Comparison of ENCODE assay signal across 9 cellular contexts in genomic region chr17:2602597-2603017, GRCh38. TPM values are rescaled to one million over a fixed set of nuclear protein-coding genes. Genes with fewer than 3 reads are reported as not detected.
DNase-seq lines count a peak whose midpoint lies in the region; ATAC-seq and TF ChIP-seq lines count a peak whose summit lies in the region.
"Had no signal": no experiment of that assay in that cellular context is flagged by ENCODE, and none has a peak within 500 bp of the region (broad histone marks: within the 10 kb centered on the region; RNA-seq: fewer than 3 reads in every experiment).

No MANE protein-coding gene starts in this region.

- H3K9ac ChIP-seq in colonic mucosa (ENCODE audit: low read depth in 2 of 2, low read length in 2 of 2) (no peak overlapping the region), GM23248 (no peak overlapping the region), SK-N-SH (no peak overlapping the region)

- H4K20me1 ChIP-seq in GM23248 (ENCODE audit: insufficient read depth), result peaks cover 67% of the 10 kb centered on the region
- peaks cover 99% of the 10 kb centered on the region for H4K20me1 ChIP-seq in SK-N-SH (ENCODE audit: insufficient read depth)

- H3K36me3 ChIP-seq in colonic mucosa, result no peaks in the 10 kb centered on the region
- H3K36me3 ChIP-seq in GM23248 (ENCODE audit: low read depth), result no peaks in the 10 kb centered on the region
- H3K36me3 ChIP-seq in SK-N-SH (replicated peaks in 1 of 2; ENCODE audit: control insufficient read depth in 1 of 2, insufficient read depth in 2 of 2, low read length in 1 of 2), result no peaks in the 10 kb centered on the region

- H3K9me3 ChIP-seq in colonic mucosa (no peaks in the 10 kb centered on the region), GM23248 (ENCODE audit: low read depth) (no peaks in the 10 kb centered on the region), SK-N-SH (no peaks in the 10 kb centered on the region)
- H3K9me3 ChIP-seq: MG63 had no signal

- peaks cover 29% of the 10 kb centered on the region for H3K4me1 Mint-ChIP-seq in progenitor cell of endocrine pancreas (ENCODE audit: low read depth)

- H3K4me1 ChIP-seq in colonic mucosa (peaks cover 11% of the 10 kb centered on the region), GM23248 (ENCODE audit: insufficient read depth) (peaks cover 25% of the 10 kb centered on the region), SK-N-SH (ENCODE audit: control insufficient read depth in 1 of 2, insufficient read depth in 2 of 2, low read depth in 1 of 2, low read length in 1 of 2) (peaks cover 0 to 9% of the 10 kb centered on the region in 2 experiments; a peak in 1 of 4 replicates)

- 75 to 77% methylated on average over 6 of the region's 6 CpGs for WGBS in GM23248 (ENCODE audit: low coverage in 1 of 2, low lambda C conversion rate in 2 of 2, missing lambda C conversion rate in 2 of 2), 2 experiments
- WGBS in SK-N-SH (ENCODE audit: low lambda C conversion rate), result 65% methylated on average over 6 of the region's 6 CpGs

- intact Hi-C loops in colonic mucosa (cut with DNase I), result loop anchor here (10.0 kb wide), 1 partner anchor 62 kb away; no protein-coding TSS in a partner anchor

- no peak for DNase-seq in activated CD4-positive, CD25-positive, alpha-beta regulatory T cell treated with anti-CD3 and anti-CD28 coated beads, Interleukin-2, amount 50 U/mL, for 72 hours
- DNase-seq in NCI-H345 (lab: John Stamatoyannopoulos, UW) (peak; percentile 31), colonic mucosa (no peak), progenitor cell of endocrine pancreas (ENCODE audit: low spot score, unreplicated experiment) (no peak), GM23248 (no peak), NCI-H146 (lab: John Stamatoyannopoulos, UW) (no peak), SK-N-SH (no peak)
- DNase-seq: MG63 had no signal

- peak overlapping the region; percentile 5 for H3K27ac ChIP-seq in colonic mucosa
- no peak overlapping the region for H3K27ac ChIP-seq in GM23248
- no peak overlapping the region for H3K27ac ChIP-seq in SK-N-SH (ENCODE audit: low read depth in 2 of 2, low read length in 1 of 2)

- CTCF ChIA-PET in SK-N-SH (lab: Yijun Ruan, JAX), result no interaction called here

- in situ Hi-C loops in GM23248 (cut with MboI), result no loop called here

- H3K27me3 Mint-ChIP-seq in progenitor cell of endocrine pancreas, result no peaks in the 10 kb centered on the region

- H3K79me2 ChIP-seq in GM23248 (ENCODE audit: insufficient read depth), result peaks cover 100% of the 10 kb centered on the region
- peaks cover 100% of the 10 kb centered on the region for H3K79me2 ChIP-seq in SK-N-SH (ENCODE audit: insufficient read depth)

- H3K9me2 ChIP-seq in GM23248 (ENCODE audit: insufficient read depth), result no peaks in the 10 kb centered on the region
- H3K9me2 ChIP-seq in SK-N-SH, result no peaks in the 10 kb centered on the region

- peak overlapping the region; percentile 6 for H3K27ac Mint-ChIP-seq in progenitor cell of endocrine pancreas

- H3K4me3 Mint-ChIP-seq in progenitor cell of endocrine pancreas (ENCODE audit: low read depth), result no peak overlapping the region

- peaks cover 20% of the 10 kb centered on the region for H3F3A ChIP-seq in GM23248 (ENCODE audit: insufficient read depth)
- peaks cover 21% of the 10 kb centered on the region for H3F3A ChIP-seq in SK-N-SH (replicated peaks; ENCODE audit: insufficient read depth)

- ATAC-seq in activated CD4-positive, CD25-positive, alpha-beta regulatory T cell treated with anti-CD3 and anti-CD28 coated beads, Interleukin-2, amount 50 U/mL, for 24 hours, result peak; percentile 58 to 60

- H2AFZ ChIP-seq in GM23248 (no peak overlapping the region), SK-N-SH (ENCODE audit: low read depth) (no peak overlapping the region)

- POLR2A ChIA-PET in SK-N-SH (lab: Yijun Ruan, JAX), result no interaction called here

- no peak for TF ChIP-seq CTCF in colonic mucosa (IDR thresholded peaks at IDR 0.05)
- no peak for TF ChIP-seq CTCF in progenitor cell of endocrine pancreas (IDR thresholded peaks at IDR 0.05; ENCODE audit: unreplicated experiment)
- TF ChIP-seq CTCF in SK-N-SH (IDR thresholded peaks at IDR 0.05), result no peak

- no peak for TF ChIP-seq RAD21 in SK-N-SH (IDR thresholded peaks at IDR 0.05; ENCODE audit: low read length)

- no peak for TF ChIP-seq EP300 in SK-N-SH (IDR thresholded peaks at IDR 0.05; ENCODE audit: borderline replicate concordance in 1 of 2, low read depth in 1 of 2, low read length in 1 of 2)

- H3K36me3 Mint-ChIP-seq in progenitor cell of endocrine pancreas (ENCODE audit: insufficient read depth), result peaks cover 3% of the 10 kb centered on the region

- no peak overlapping the region for H3K4me2 ChIP-seq in GM23248 (ENCODE audit: unreplicated experiment)
- no peak overlapping the region for H3K4me2 ChIP-seq in SK-N-SH

- H3K9me3 Mint-ChIP-seq in progenitor cell of endocrine pancreas (ENCODE audit: low read depth), result no peaks in the 10 kb centered on the region

- H3K4me3 ChIP-seq in colonic mucosa, result no peak overlapping the region
- no peak overlapping the region for H3K4me3 ChIP-seq in GM23248
- H3K4me3 ChIP-seq in SK-N-SH (ENCODE audit: low read depth in 2 of 2, low read length in 1 of 2), result no peak overlapping the region
- H3K4me3 ChIP-seq: MG63 had no signal

- H3K27me3 ChIP-seq in colonic mucosa, result no peaks in the 10 kb centered on the region
- no peaks in the 10 kb centered on the region for H3K27me3 ChIP-seq in GM23248 (replicated peaks; ENCODE audit: insufficient read depth)
- no peaks in the 10 kb centered on the region for H3K27me3 ChIP-seq in SK-N-SH (ENCODE audit: insufficient read depth)
- H3K27me3 ChIP-seq: MG63 had no signal

TF ChIP-seq in SK-N-SH, 30 proteins besides CTCF, POLR2A, EP300 and RAD21 (continues in another document):
- TF ChIP-seq REST (IDR thresholded peaks at IDR 0.05; ENCODE audit: low read depth, low read length), result no peak
- no peak for TF ChIP-seq CHD2 (IDR thresholded peaks at IDR 0.05; ENCODE audit: low read length, partially characterized antibody)
- no peak for TF ChIP-seq MAX (IDR thresholded peaks at IDR 0.05; ENCODE audit: low read depth)
- TF ChIP-seq SMC3 (IDR thresholded peaks at IDR 0.05; ENCODE audit: low read depth, low read length), result no peak
- TF ChIP-seq TEAD4 (IDR thresholded peaks at IDR 0.05; ENCODE audit: borderline replicate concordance, insufficient read depth), result no peak
- no peak for TF ChIP-seq RCOR1 (IDR thresholded peaks at IDR 0.05; ENCODE audit: low read length)
- TF ChIP-seq MEF2A (IDR thresholded peaks at IDR 0.05; ENCODE audit: borderline replicate concordance, low read depth), result no peak
- no peak for TF ChIP-seq NRF1 (IDR thresholded peaks at IDR 0.05; ENCODE audit: low read depth, low read length)
- no peak for TF ChIP-seq PBX3 (IDR thresholded peaks at IDR 0.05)
- no peak for TF ChIP-seq RXRA (IDR thresholded peaks at IDR 0.05; ENCODE audit: borderline replicate concordance, low read depth)
- TF ChIP-seq YY1 (IDR thresholded peaks at IDR 0.05; ENCODE audit: low read depth), result no peak
- no peak for TF ChIP-seq MXI1 (IDR thresholded peaks at IDR 0.05; ENCODE audit: low read depth, low read length)
- no peak for TF ChIP-seq FOXM1 (IDR thresholded peaks at IDR 0.05; ENCODE audit: low read depth)
- no peak for TF ChIP-seq GABPA (IDR thresholded peaks at IDR 0.05; ENCODE audit: low read depth)
- TF ChIP-seq TAF1 (IDR thresholded peaks at IDR 0.05; ENCODE audit: borderline replicate concordance, low read depth, low read length), result no peak

RNA-seq across cellular contexts. Expression of gene PAFAH1B1, which starts 9.2 kb away (rescaled TPM):
- 100 to 1,000 TPM; 102 to 155 TPM for total RNA-seq in colonic mucosa
- 138 and 140 TPM in 2 replicates for total RNA-seq in progenitor cell of endocrine pancreas
- total RNA-seq in GM23248 (2014; rRNA removed; shearing (Covaris generic)), result 76.4 and 88.7 TPM in 2 replicates
- polyA plus RNA-seq in GM23248 (2016; fragmentation: Nextera tagmentation; extraction: Ambion mirVana), result 32.5 and 39.3 TPM in 2 replicates
- polyA plus RNA-seq in SK-N-SH (2012; rRNA removed), result 37.3 and 47.3 TPM in 2 replicates
- 45.6 and 49.2 TPM in 2 replicates for polyA plus RNA-seq in SK-N-SH (2012; cell fraction: cytosol; rRNA removed)
- 61.0 and 71.3 TPM in 2 replicates for polyA plus RNA-seq in SK-N-SH (2012; cell fraction: nucleus; rRNA removed)
